8 cellular contexts compared by ENCODE assay signal in genomic region chr7:875476-876076, GRCh38.
DNase-seq lines count a peak whose midpoint lies in the region; ATAC-seq and TF ChIP-seq lines count a peak whose summit lies in the region.

No MANE protein-coding gene starts in this region.

- no peaks in the 10 kb centered on the region for H3K27me3 ChIP-seq in DOHH2 (ENCODE audit: control insufficient read depth, low read length)
- no peaks in the 10 kb centered on the region for H3K27me3 ChIP-seq in rectal smooth muscle tissue (ENCODE audit: control insufficient read depth, insufficient read depth, low read length)

- H3K9me3 ChIP-seq in DOHH2 (ENCODE audit: control insufficient read depth, insufficient read depth, low read length), result peaks cover 11% of the 10 kb centered on the region

- H3K27ac ChIP-seq in DOHH2 (ENCODE audit: low read depth, low read length) (no peak overlapping the region), epithelial cell of prostate (peak overlapping the region; percentile 37), rectal smooth muscle tissue (ENCODE audit: low read depth, low read length) (peak overlapping the region; percentile 68)

- no peak for ATAC-seq in GM19324 (IDR thresholded peaks at IDR 0.05; ENCODE audit: low FRiP score, unreplicated experiment)

- H4K20me1 ChIP-seq in DOHH2 (ENCODE audit: control insufficient read depth, insufficient read depth, low read depth, low read length), result peaks cover 19% of the 10 kb centered on the region

- H3K36me3 ChIP-seq in DOHH2 (ENCODE audit: control insufficient read depth, low read length) (peaks cover 58% of the 10 kb centered on the region), rectal smooth muscle tissue (ENCODE audit: control insufficient read depth, insufficient read depth, low read length) (peaks cover 7% of the 10 kb centered on the region)

- peak overlapping the region; percentile 57 for H3K4me2 ChIP-seq in DOHH2 (ENCODE audit: low read length)

- H3K4me3 ChIP-seq in DOHH2 (ENCODE audit: low read length) (peak overlapping the region; percentile 49), rectal smooth muscle tissue (ENCODE audit: low read length) (peak overlapping the region; percentile 53)

- H3K4me1 ChIP-seq in DOHH2 (ENCODE audit: control insufficient read depth, low read length) (peaks cover 43% of the 10 kb centered on the region), rectal smooth muscle tissue (ENCODE audit: control insufficient read depth, insufficient read depth, low read length) (peaks cover 25% of the 10 kb centered on the region)

- DNase-seq in NCI-H345 treated with DMSO at 0.1 percent for 48 hours (lab: John Stamatoyannopoulos, UW; ENCODE audit: unreplicated experiment) (peak; percentile 20), epithelial cell of prostate (ENCODE audit: low read depth, low spot score) (no peak), DMS 273 treated with DMSO at 0.1 percent for 48 hours (lab: John Stamatoyannopoulos, UW) (no peak), NCI-H1694 treated with DMSO at 0.1 percent for 48 hours (lab: John Stamatoyannopoulos, UW) (no peak), NCI-H226 (no peak)

- peaks cover 38% of the 10 kb centered on the region for H3K79me2 ChIP-seq in DOHH2 (ENCODE audit: control insufficient read depth, low read length)

- peaks cover 20% of the 10 kb centered on the region for H3F3A ChIP-seq in DOHH2 (ENCODE audit: control insufficient read depth, insufficient read depth)

- TF ChIP-seq CTCF in DOHH2 (IDR thresholded peaks at IDR 0.05; ENCODE audit: low read depth, low read length, poor library complexity, severe bottlenecking), result no peak

- no peaks in the 10 kb centered on the region for H3K9me2 ChIP-seq in DOHH2 (replicated peaks; ENCODE audit: control insufficient read depth, low read length)

- no peak overlapping the region for H3K9ac ChIP-seq in rectal smooth muscle tissue (ENCODE audit: low read length)
